Comparison of ENCODE assay signal across 2 cellular contexts in the genomic region with DNA sequence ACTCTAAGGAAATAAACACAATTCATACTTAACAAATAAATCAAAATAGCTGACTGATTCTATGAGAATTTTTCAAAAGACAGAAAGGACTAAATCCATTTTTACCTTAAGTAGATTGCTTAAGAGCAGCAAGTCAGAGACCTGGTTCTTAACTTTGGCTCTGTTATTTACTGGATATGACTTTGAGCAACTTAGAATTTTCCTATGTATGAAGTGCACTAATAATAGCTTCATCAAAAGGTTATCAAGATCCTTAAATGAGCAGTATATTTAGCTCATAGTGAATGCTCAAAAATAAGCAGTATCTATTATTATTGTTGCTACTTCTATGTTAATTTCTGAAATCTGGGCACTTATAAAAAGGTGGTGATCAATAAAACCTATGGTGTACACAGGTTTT.
"Had no signal": no experiment of that assay in that cellular context is flagged by ENCODE, and none has a peak within 500 bp of the region (broad histone marks: within the 10 kb centered on the region; RNA-seq: fewer than 3 reads in every experiment).

No MANE protein-coding gene starts in this region.

- DNase-seq: GDM1, GF-D8 had no signal
